Comparison of ENCODE assay signal across 24 cellular contexts in the genomic region with DNA sequence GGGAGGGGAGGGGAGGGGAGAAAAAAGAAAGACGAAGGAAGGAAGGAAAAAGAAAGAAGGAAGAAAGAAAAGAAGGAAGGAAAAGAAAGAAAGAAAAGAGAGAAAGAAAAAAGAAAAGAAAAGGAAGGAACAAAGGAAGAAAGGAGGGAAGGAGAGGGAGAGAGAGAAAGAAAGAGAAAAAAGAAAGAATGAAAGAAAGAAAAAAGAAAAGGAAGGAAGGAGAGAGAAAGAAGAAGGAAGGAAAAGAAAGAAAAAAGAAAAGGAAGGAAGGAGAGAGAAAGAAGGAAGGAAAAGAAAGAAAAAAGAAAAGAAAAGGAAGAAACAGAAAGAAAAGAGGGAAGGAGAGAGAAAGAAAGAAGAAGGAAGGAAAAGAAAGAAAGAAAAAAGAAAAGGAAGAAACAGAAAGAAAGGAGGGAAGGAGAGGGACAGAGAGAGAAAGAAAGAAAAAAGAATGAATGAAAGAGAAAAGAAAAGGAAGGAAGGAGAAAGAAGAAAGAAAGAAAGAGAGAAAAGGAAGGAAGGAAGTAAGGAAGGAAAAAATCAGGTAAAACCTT.
"Had no signal": no experiment of that assay in that cellular context is flagged by ENCODE, and none has a peak within 500 bp of the region (broad histone marks: within the 10 kb centered on the region; RNA-seq: fewer than 3 reads in every experiment).

No MANE protein-coding gene starts in this region.

- H3K9me3 Mint-ChIP-seq: stimulated activated naive CD8-positive, alpha-beta T cell treated with anti-CD3 and anti-CD28 coated beads, Interleukin-15, amount 100 ng/mL, for 72 hours had no signal

- H3K4me1 Mint-ChIP-seq: immature natural killer cell; naive thymus-derived CD8-positive, alpha-beta T cell; stimulated activated naive CD8-positive, alpha-beta T cell treated with anti-CD3 and anti-CD28 coated beads, Interleukin-15, amount 100 ng/mL, for 72 hours had no signal

- H3K4me1 ChIP-seq: esophagus squamous epithelium, left ventricle myocardium inferior, lower lobe of right lung, parathyroid adenoma, prostate gland, right atrium auricular region, suprapubic skin, vagina had no signal

- H3K79me2 ChIP-seq: parathyroid adenoma had no signal

- H3K9ac ChIP-seq: neural progenitor cell, parathyroid adenoma had no signal

- H3K9me3 ChIP-seq: esophagus squamous epithelium, left ventricle myocardium inferior, lower lobe of right lung, prostate gland, right atrium auricular region, suprapubic skin, vagina had no signal

- ATAC-seq: left colon; lower lobe of right lung; naive thymus-derived CD8-positive, alpha-beta T cell; sciatic nerve; stimulated activated naive CD8-positive, alpha-beta T cell treated with anti-CD3 and anti-CD28 coated beads, Interleukin-15, amount 100 ng/mL, for 72 hours had no signal

- H3K4me3 Mint-ChIP-seq: immature natural killer cell; naive thymus-derived CD8-positive, alpha-beta T cell; neural progenitor cell; stimulated activated naive CD8-positive, alpha-beta T cell treated with anti-CD3 and anti-CD28 coated beads, Interleukin-15, amount 100 ng/mL, for 72 hours had no signal

- H3K27me3 Mint-ChIP-seq: stimulated activated naive CD8-positive, alpha-beta T cell treated with anti-CD3 and anti-CD28 coated beads, Interleukin-15, amount 100 ng/mL, for 72 hours had no signal

- DNase-seq: dermis blood vessel endothelial cell; effector memory CD4-positive, alpha-beta T cell; erythroblast; esophagus squamous epithelium; foreskin melanocyte; immature natural killer cell; left colon; left ventricle myocardium inferior; lower lobe of right lung; naive thymus-derived CD8-positive, alpha-beta T cell; stimulated activated CD4-positive, alpha-beta T cell treated with anti-CD3 and anti-CD28 coated beads, Interleukin-12 subunit alpha, Interleukin-12 subunit beta, amount 100 ng/mL, for 4 hours; stimulated activated CD4-positive, alpha-beta T cell treated with anti-CD3 and anti-CD28 coated beads, Interleukin-4, amount 100 ng/mL, for 1 hour; stimulated activated CD8-positive, alpha-beta memory T cell treated with anti-CD3 and anti-CD28 coated beads, Interleukin-4, amount 100 ng/mL, for 48 hours; stimulated activated naive CD4-positive, alpha-beta T cell; stimulated activated naive CD8-positive, alpha-beta T cell treated with anti-CD3 and anti-CD28 coated beads, Interleukin-15, amount 100 ng/mL, for 72 hours had no signal

- H3K36me3 Mint-ChIP-seq: immature natural killer cell; naive thymus-derived CD8-positive, alpha-beta T cell had no signal

- H3K4me2 ChIP-seq: neural progenitor cell had no signal

- H3K4me3 ChIP-seq: coronary artery, esophagus squamous epithelium, left ventricle myocardium inferior, lower lobe of right lung, neural progenitor cell, prostate gland, right atrium auricular region, smooth muscle cell, suprapubic skin, vagina had no signal

- H3K27ac Mint-ChIP-seq: immature natural killer cell; stimulated activated naive CD8-positive, alpha-beta T cell treated with anti-CD3 and anti-CD28 coated beads, Interleukin-15, amount 100 ng/mL, for 72 hours had no signal

- H3K27ac ChIP-seq: coronary artery, esophagus squamous epithelium, left ventricle myocardium inferior, lower lobe of right lung, neural progenitor cell, parathyroid adenoma, prostate gland, right atrium auricular region, suprapubic skin, vagina had no signal

- H3K27me3 ChIP-seq: neural progenitor cell, right atrium auricular region, suprapubic skin, vagina had no signal

- H3K36me3 ChIP-seq: esophagus squamous epithelium, left ventricle myocardium inferior, lower lobe of right lung, neural progenitor cell, prostate gland, right atrium auricular region, suprapubic skin, vagina had no signal

- H2AFZ ChIP-seq: neural progenitor cell, parathyroid adenoma had no signal
